Comparison of ENCODE assay signal across 17 cellular contexts in genomic region chr10:43955002-43955596, GRCh38.
"Had no signal": no experiment of that assay in that cellular context is flagged by ENCODE, and none has a peak within 500 bp of the region (broad histone marks: within the 10 kb centered on the region; RNA-seq: fewer than 3 reads in every experiment).

No MANE protein-coding gene starts in this region.

- H3K27ac Mint-ChIP-seq: activated CD4-positive, alpha-beta T cell treated with anti-CD3 and anti-CD28 coated beads, Interleukin-2, amount 10 ng/mL, durations not matched to agents 7 days and 5 days; activated naive CD8-positive, alpha-beta T cell treated with anti-CD3 and anti-CD28 coated beads for 36 hours; natural killer cell treated with Interleukin-12 subunit alpha and Interleukin-12 subunit beta and Interleukin-15 and Interleukin-18, amount 100 ng/mL, for 72 hours; T-helper 1 cell treated with Interleukin-12 subunit alpha and Interleukin-12 subunit beta and Interleukin-4 antibody, amounts not matched to agents 30 μg/mL and 1 μg/mL, for 36 hours had no signal

- H3K4me3 Mint-ChIP-seq: activated CD4-positive, alpha-beta T cell treated with anti-CD3 and anti-CD28 coated beads, Interleukin-2, amount 10 ng/mL, durations not matched to agents 7 days and 5 days; activated naive CD8-positive, alpha-beta T cell treated with anti-CD3 and anti-CD28 coated beads for 36 hours; natural killer cell treated with Interleukin-12 subunit alpha and Interleukin-12 subunit beta and Interleukin-15 and Interleukin-18, amount 100 ng/mL, for 72 hours; T-helper 1 cell treated with Interleukin-12 subunit alpha and Interleukin-12 subunit beta and Interleukin-4 antibody, amounts not matched to agents 30 μg/mL and 1 μg/mL, for 36 hours had no signal

- H3K4me1 Mint-ChIP-seq: activated CD4-positive, alpha-beta T cell treated with anti-CD3 and anti-CD28 coated beads, Interleukin-2, amount 10 ng/mL, durations not matched to agents 7 days and 5 days; activated naive CD8-positive, alpha-beta T cell treated with anti-CD3 and anti-CD28 coated beads for 36 hours had no signal

- DNase-seq: activated CD4-positive, alpha-beta T cell treated with anti-CD3 and anti-CD28 coated beads, Interleukin-2, amount 10 ng/mL, durations not matched to agents 7 days and 5 days; activated CD8-positive, alpha-beta memory T cell treated with anti-CD3 and anti-CD28 coated beads for 24 hours; activated naive CD4-positive, alpha-beta T cell treated with Interleukin-2 at 50 U/mL for 16 hours; activated naive CD8-positive, alpha-beta T cell treated with anti-CD3 and anti-CD28 coated beads for 36 hours; activated T-cell treated with anti-CD3 and anti-CD28 coated beads, Interleukin-2, amount 50 U/mL, for 48 hours; colonic mucosa; left lung; psoas muscle; right cardiac atrium; stimulated activated CD4-positive, alpha-beta T cell treated with anti-CD3 and anti-CD28 coated beads, Interleukin-4, amount 100 ng/mL, for 24 hours; stimulated activated naive CD4-positive, alpha-beta T cell treated with Interleukin-2 at 50 U/mL for 16 hours; T1000 had no signal

- H3K27me3 ChIP-seq: colonic mucosa, pancreas had no signal

- ATAC-seq: left lung; natural killer cell treated with Interleukin-12 subunit alpha and Interleukin-12 subunit beta and Interleukin-15 and Interleukin-18, amount 100 ng/mL, for 72 hours; pancreas; psoas muscle; right cardiac atrium had no signal

- H3K4me3 ChIP-seq: colonic mucosa, left lung, pancreas, psoas muscle had no signal

- H3K36me3 Mint-ChIP-seq: activated naive CD8-positive, alpha-beta T cell treated with anti-CD3 and anti-CD28 coated beads for 36 hours had no signal

- H3K9me3 ChIP-seq: colonic mucosa, left lung, neutrophil, pancreas, psoas muscle had no signal

- H3K9me3 Mint-ChIP-seq: activated CD4-positive, alpha-beta T cell treated with anti-CD3 and anti-CD28 coated beads, Interleukin-2, amount 10 ng/mL, durations not matched to agents 7 days and 5 days; natural killer cell treated with Interleukin-12 subunit alpha and Interleukin-12 subunit beta and Interleukin-15 and Interleukin-18, amount 100 ng/mL, for 72 hours had no signal

- H3K36me3 ChIP-seq: colonic mucosa, left lung, neutrophil, pancreas had no signal

- H3K27ac ChIP-seq: colonic mucosa, epithelial cell of prostate, left lung, neutrophil, pancreas, psoas muscle had no signal

- H3K4me1 ChIP-seq: colonic mucosa, left lung, pancreas, psoas muscle had no signal
